Comparison of ENCODE assay signal across 1 cellular context in the genomic region with DNA sequence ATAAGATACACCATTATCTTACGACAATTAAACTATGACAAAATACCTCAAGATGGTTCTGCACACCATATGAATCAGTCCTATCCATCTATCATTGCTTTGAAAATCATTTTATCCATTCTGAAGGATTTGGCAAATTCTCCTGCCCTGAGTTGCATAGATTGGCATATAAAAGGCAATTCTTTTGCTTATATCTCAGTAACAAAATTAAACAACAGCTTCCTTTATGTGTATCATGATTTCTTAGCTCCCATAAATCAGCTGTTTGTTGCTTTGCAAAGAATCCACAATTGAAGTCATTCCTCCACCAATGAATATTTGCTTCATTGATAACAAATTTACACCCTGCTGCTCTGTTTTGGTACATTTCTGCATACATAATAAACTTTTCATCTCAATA.
TF ChIP-seq lines count a peak whose summit lies in the region.

No MANE protein-coding gene starts in this region.

TF ChIP-seq in HCT116, 20 proteins besides CTCF, POLR2A, EP300 and RAD21 (continued from another document):
- TF ChIP-seq, protein P1, sequence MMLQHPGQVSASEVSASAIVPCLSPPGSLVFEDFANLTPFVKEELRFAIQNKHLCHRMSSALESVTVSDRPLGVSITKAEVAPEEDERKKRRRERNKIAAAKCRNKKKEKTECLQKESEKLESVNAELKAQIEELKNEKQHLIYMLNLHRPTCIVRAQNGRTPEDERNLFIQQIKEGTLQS (IDR thresholded peaks at IDR 0.05): no peak
- TF ChIP-seq REST (IDR thresholded peaks at IDR 0.05; ENCODE audit: low read depth): no peak
- TF ChIP-seq CEBPB (IDR thresholded peaks at IDR 0.05; ENCODE audit: low read depth): no peak
- TF ChIP-seq CBX3 (IDR thresholded peaks at IDR 0.05; ENCODE audit: low read depth): no peak
- TF ChIP-seq POLR2AphosphoS5 (IDR thresholded peaks at IDR 0.05; ENCODE audit: low read depth, low read length): no peak
- TF ChIP-seq EGR1 (IDR thresholded peaks at IDR 0.05; ENCODE audit: low read depth): no peak
- TF ChIP-seq EZH2phosphoT487 (IDR thresholded peaks at IDR 0.05; ENCODE audit: borderline replicate concordance): no peak
- no peak for TF ChIP-seq SP1 (IDR thresholded peaks at IDR 0.05; ENCODE audit: low read depth)
TF ChIP-seq in HCT116: peak in this region for 0.
